Comparison of ENCODE assay signal across 1 cellular context in genomic region chr9:15087031-15087417, GRCh38.
TF ChIP-seq lines count a peak whose summit lies in the region.

No MANE protein-coding gene starts in this region.

TF ChIP-seq in H1, 55 proteins besides CTCF, POLR2A, EP300 and RAD21 (continued from another document):
- TF ChIP-seq ATF2 (IDR thresholded peaks at IDR 0.05; ENCODE audit: low read length) (no peak), EGR1 (IDR thresholded peaks at IDR 0.05; ENCODE audit: borderline replicate concordance, low read depth, low read length) (no peak), KDM4A (IDR thresholded peaks at IDR 0.05; ENCODE audit: low read depth, low read length, severe bottlenecking) (no peak)
TF ChIP-seq in H1: peak in this region for 0.
